Comparison of ENCODE assay signal across 16 cellular contexts in genomic region chrX:115373308-115373707, GRCh38.
A peak's percentile ranks its signal among the peaks of the same experiment; 100 is the strongest.
DNase-seq lines count a peak whose midpoint lies in the region; ATAC-seq and TF ChIP-seq lines count a peak whose summit lies in the region.
"Had no signal": no experiment of that assay in that cellular context is flagged by ENCODE, and none has a peak within 500 bp of the region (broad histone marks: within the 10 kb centered on the region; RNA-seq: fewer than 3 reads in every experiment).

No MANE protein-coding gene starts in this region.

- no peak overlapping the region for H3T11ph ChIP-seq in H9 (ENCODE audit: low read length)

- H3K23ac ChIP-seq in H9 (ENCODE audit: insufficient read length, low read depth, low read length), result no peak overlapping the region

- H2BK12ac ChIP-seq in H9 (ENCODE audit: insufficient read length, low read depth, low read length), result no peak overlapping the region

- H2BK120ac ChIP-seq in H9 (ENCODE audit: low read depth, low read length, poor library complexity, severe bottlenecking), result no peak overlapping the region

- no peak overlapping the region for H4K8ac ChIP-seq in H9 (replicated peaks; ENCODE audit: insufficient read length, low read depth, low read length)

- no peaks in the 10 kb centered on the region for H3K27me3 ChIP-seq in H9 (ENCODE audit: insufficient read depth, low read length)

- H3K4me3 Mint-ChIP-seq in H9, result no peak overlapping the region
- peak overlapping the region in 1 of 5 experiments; percentile 18 for H3K4me3 Mint-ChIP-seq in brain
- no peak overlapping the region for H3K4me3 Mint-ChIP-seq in mesothelial cell of epicardium
- no peak overlapping the region for H3K4me3 Mint-ChIP-seq in activated T-helper 17 cell treated with anti-CD3 and anti-CD28 coated beads, Interleukin-2, amount 50 U/mL, for 72 hours
- H3K4me3 Mint-ChIP-seq: CD4-positive, alpha-beta memory T cell had no signal

- H3K9me3 Mint-ChIP-seq in H9 (no peaks in the 10 kb centered on the region; a peak in 1 of 5 replicates), brain (peaks cover 1 to 15% (median 11%) of the 10 kb centered on the region in 5 experiments), mesothelial cell of epicardium (peaks cover 14% of the 10 kb centered on the region)
- no peaks in the 10 kb centered on the region for H3K9me3 Mint-ChIP-seq in activated T-helper 17 cell treated with anti-CD3 and anti-CD28 coated beads, Interleukin-2, amount 50 U/mL, for 72 hours

- no peak overlapping the region for H2BK15ac ChIP-seq in H9 (ENCODE audit: low read depth, low read length)

- H3K27me3 Mint-ChIP-seq in H9 (ENCODE audit: low read depth) (no peaks in the 10 kb centered on the region), brain (no peaks in the 10 kb centered on the region), mesothelial cell of epicardium (ENCODE audit: low read depth) (no peaks in the 10 kb centered on the region)
- H3K27me3 Mint-ChIP-seq in activated T-helper 17 cell treated with anti-CD3 and anti-CD28 coated beads, Interleukin-2, amount 50 U/mL, for 72 hours, result no peaks in the 10 kb centered on the region
- H3K27me3 Mint-ChIP-seq: CD4-positive, alpha-beta memory T cell had no signal

- no peak overlapping the region for H4K5ac ChIP-seq in H9 (ENCODE audit: insufficient read length, low read depth, low read length)

- peaks cover 2% of the 10 kb centered on the region; the same call in 1 of the 2 replicates for H3K4me1 ChIP-seq in H9 (ENCODE audit: insufficient read depth, low read length)
- H3K4me1 ChIP-seq: BLaER1 had no signal

- H3K27ac Mint-ChIP-seq in H9 (peak overlapping the region; percentile 33 to 84 (median 56); a peak in 4 of 7 replicates), brain (peak overlapping the region in 3 of 5 experiments; percentile 64 to 87 (median 84)), mesothelial cell of epicardium (peak overlapping the region; percentile 95)
- no peak overlapping the region for H3K27ac Mint-ChIP-seq in activated T-helper 17 cell treated with anti-CD3 and anti-CD28 coated beads, Interleukin-2, amount 50 U/mL, for 72 hours
- H3K27ac Mint-ChIP-seq: CD4-positive, alpha-beta memory T cell had no signal

- no peaks in the 10 kb centered on the region for H3K79me1 ChIP-seq in H9 (ENCODE audit: insufficient read depth, low read depth, low read length, poor library complexity, severe bottlenecking)

- no peaks in the 10 kb centered on the region for H3K9me3 ChIP-seq in H9 (ENCODE audit: control insufficient read depth, low read depth, low read length)
- H3K9me3 ChIP-seq: BLaER1, HAP-1 had no signal

- ATAC-seq in activated T-helper 17 cell treated with anti-CD3 and anti-CD28 coated beads, Interleukin-2, amount 50 U/mL, for 72 hours (replicated peaks), result no peak

- no peak overlapping the region for H3K4ac ChIP-seq in H9 (ENCODE audit: low read depth, low read length)

- H3K4me1 Mint-ChIP-seq in H9, result peaks cover 19 to 22% of the 10 kb centered on the region in 2 experiments
- peaks cover 56% of the 10 kb centered on the region for H3K4me1 Mint-ChIP-seq in brain
- H3K4me1 Mint-ChIP-seq in mesothelial cell of epicardium, result peaks cover 60% of the 10 kb centered on the region
- H3K4me1 Mint-ChIP-seq in activated T-helper 17 cell treated with anti-CD3 and anti-CD28 coated beads, Interleukin-2, amount 50 U/mL, for 72 hours, result no peaks in the 10 kb centered on the region
- H3K4me1 Mint-ChIP-seq: CD4-positive, alpha-beta memory T cell had no signal

- no peaks in the 10 kb centered on the region for H4K20me1 ChIP-seq in H9 (ENCODE audit: control insufficient read depth, insufficient read depth, insufficient read length)
- H4K20me1 ChIP-seq: BLaER1 had no signal

- no peak overlapping the region for H4K91ac ChIP-seq in H9 (ENCODE audit: insufficient read length, low read depth, low read length)

- H3K9ac ChIP-seq in H9 (ENCODE audit: extremely low read depth, insufficient read length, low read length), result no peak overlapping the region
- H3K9ac ChIP-seq: BLaER1 had no signal

- no peak overlapping the region for H2AFZ ChIP-seq in H9 (ENCODE audit: low read length)

- H3K56ac ChIP-seq in H9 (ENCODE audit: insufficient read length, low read depth, low read length), result no peak overlapping the region

- WGBS in H9 (ENCODE audit: extremely low coverage, insufficient read length, low lambda C conversion rate), result no CpG with 5 or more reads among the region's 5 CpGs

- no peaks in the 10 kb centered on the region for H3K36me3 Mint-ChIP-seq in H9 (ENCODE audit: insufficient read depth in 1 of 3, low read depth in 3 of 3)
- peaks cover 3% of the 10 kb centered on the region for H3K36me3 Mint-ChIP-seq in brain
- H3K36me3 Mint-ChIP-seq in mesothelial cell of epicardium, result peaks cover 12% of the 10 kb centered on the region
- no peaks in the 10 kb centered on the region for H3K36me3 Mint-ChIP-seq in activated T-helper 17 cell treated with anti-CD3 and anti-CD28 coated beads, Interleukin-2, amount 50 U/mL, for 72 hours (ENCODE audit: low read depth)
- H3K36me3 Mint-ChIP-seq: CD4-positive, alpha-beta memory T cell had no signal

- TF ChIP-seq CTCF in H9 (conservative IDR thresholded peaks at IDR 0.05), result no peak
- TF ChIP-seq CTCF in brain (conservative IDR thresholded peaks at IDR 0.05), result no peak
- no peak for TF ChIP-seq CTCF in mesothelial cell of epicardium (IDR thresholded peaks at IDR 0.05; ENCODE audit: unreplicated experiment)

- H3K23me2 ChIP-seq in H9 (ENCODE audit: insufficient read length, low read depth, low read length, poor library complexity, severe bottlenecking), result no peaks in the 10 kb centered on the region

- no peak overlapping the region for H2AK5ac ChIP-seq in H9 (ENCODE audit: insufficient read length, low read length)

- no peaks in the 10 kb centered on the region for H3K79me2 ChIP-seq in H9 (ENCODE audit: insufficient read depth, low read length)

- no peak overlapping the region for H3K4me2 ChIP-seq in H9 (ENCODE audit: insufficient read depth, insufficient read length, low read length)
- H3K4me2 ChIP-seq: BLaER1 had no signal

- DNase-seq in H9, result no peak
- DNase-seq in mesothelial cell of epicardium (ENCODE audit: low spot score in 2 of 2, unreplicated experiment in 2 of 2), result no peak
- peak; percentile 8 for DNase-seq in retina
- no peak for DNase-seq in inferior parietal cortex (ENCODE audit: extremely low spot score)
- no peak for DNase-seq in NCI-H187 (lab: John Stamatoyannopoulos, UW)
- DNase-seq in T-helper 1 cell, result no peak
- DNase-seq: Calu3; CD4-positive, alpha-beta memory T cell; EL; NCI-H1417; NCI-H1930; NCI-H526 had no signal

- no peak overlapping the region for H2BK20ac ChIP-seq in H9 (ENCODE audit: low read depth, low read length, poor library complexity, severe bottlenecking)

- no peak overlapping the region for H3K27ac ChIP-seq in H9 (ENCODE audit: insufficient read length, low read depth, low read length)
- H3K27ac ChIP-seq: BLaER1 had no signal

- no peak overlapping the region for H3K14ac ChIP-seq in H9 (ENCODE audit: insufficient read depth, low read length)

- H2BK5ac ChIP-seq in H9 (ENCODE audit: insufficient read length, low read length), result no peak overlapping the region

- peak overlapping the region; percentile 22 for H3K18ac ChIP-seq in H9 (ENCODE audit: insufficient read length, low read depth, low read length)
